15 cellular contexts compared by ENCODE assay signal in the genomic region with DNA sequence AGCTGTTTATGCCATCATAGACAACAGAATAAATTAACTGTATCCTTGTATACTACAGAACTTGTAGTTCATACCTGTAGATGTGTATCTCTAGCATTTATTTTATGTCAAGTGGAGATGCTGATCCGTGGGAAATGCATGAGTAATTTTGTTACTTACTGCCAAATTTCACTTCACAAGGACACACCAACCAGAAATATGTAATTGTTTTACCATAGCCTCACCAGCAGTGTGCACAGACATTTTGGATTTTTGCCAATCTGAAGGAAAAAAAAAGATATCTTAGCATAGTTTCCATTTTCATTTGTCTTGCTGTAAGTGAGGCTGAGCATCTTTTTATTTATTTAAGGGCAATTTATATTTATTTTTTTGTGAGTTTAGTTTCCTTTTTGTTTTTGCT.
A peak's percentile ranks its signal among the peaks of the same experiment; 100 is the strongest.
DNase-seq lines count a peak whose midpoint lies in the region; ATAC-seq, FAIRE-seq and TF ChIP-seq lines count a peak whose summit lies in the region.
"Had no signal": no experiment of that assay in that cellular context is flagged by ENCODE, and none has a peak within 500 bp of the region (broad histone marks: within the 10 kb centered on the region; RNA-seq: fewer than 3 reads in every experiment).

No MANE protein-coding gene starts in this region.

- TF ChIP-seq CTCF in PC-9 (conservative IDR thresholded peaks at IDR 0.05): no peak
- no peak for TF ChIP-seq CTCF in fibroblast of mammary gland (conservative IDR thresholded peaks at IDR 0.05; ENCODE audit: control insufficient read depth, insufficient read depth, low read depth, low read length)

- peaks cover 17% of the 10 kb centered on the region for H3F3A ChIP-seq in PC-9 (ENCODE audit: insufficient read depth, low read depth)

- H3K27ac ChIP-seq in PC-9: peak overlapping the region; percentile 33
- H3K27ac ChIP-seq: gastrocnemius medialis had no signal

- peaks cover 32% of the 10 kb centered on the region for H3K9me3 ChIP-seq in PC-9 (ENCODE audit: insufficient read depth, low read depth)

- no peak overlapping the region for H3K4me2 ChIP-seq in PC-9

- peaks cover 14% of the 10 kb centered on the region for H3K4me1 ChIP-seq in PC-9 (replicated peaks; ENCODE audit: insufficient read depth)
- H3K4me1 ChIP-seq: gastrocnemius medialis had no signal

- 0 out of 2 replicates have a peak, but pooled peaks cover 13% of the 10 kb centered on the region for H3K36me3 ChIP-seq in PC-9 (ENCODE audit: low read depth)
- H3K36me3 ChIP-seq: gastrocnemius medialis had no signal

- H2AFZ ChIP-seq in PC-9: no peak overlapping the region

- DNase-seq in A172 (ENCODE audit: low spot score) (peak; percentile 49), H54 (ENCODE audit: insufficient read length, low spot score) (no peak), PC-9 (peak in 1 of 2 experiments; percentile 74), fibroblast of mammary gland (ENCODE audit: low read depth) (peak; percentile 83)
- no peak for DNase-seq in activated effector memory CD4-positive, alpha-beta T cell treated with anti-CD3 and anti-CD28 coated beads, Interleukin-2, amount 50 U/mL, for 16 hours
- DNase-seq: activated CD4-positive, CD25-positive, alpha-beta regulatory T cell; activated CD8-positive, alpha-beta memory T cell treated with anti-CD3 and anti-CD28 coated beads, Interleukin-2, amount 50 U/mL, for 4 hours; activated naive CD8-positive, alpha-beta T cell treated with anti-CD3 and anti-CD28 coated beads, Interleukin-2, amount 10 ng/mL, durations not matched to agents 7 days and 5 days; gastrocnemius medialis; Kasumi-1; NCI-H2107; posterior cingulate gyrus had no signal

- no peaks in the 10 kb centered on the region for H3K27me3 ChIP-seq in PC-9 (ENCODE audit: insufficient read depth, low read depth)
- H3K27me3 ChIP-seq: gastrocnemius medialis had no signal

- no peak for TF ChIP-seq POLR2A in H54 (IDR thresholded peaks at IDR 0.05; ENCODE audit: low read depth, low read length)

- intact Hi-C loops in PC-9 (cut with micrococcal nuclease; ENCODE audit: unreplicated experiment): no loop called here

- H4K20me1 ChIP-seq in PC-9 (ENCODE audit: insufficient read depth): no peaks in the 10 kb centered on the region

- POLR2A ChIA-PET in PC-9 (lab: Charles Lee; ENCODE audit: unreplicated experiment): no interaction called here

- H3K4me3 ChIP-seq in PC-9 (no peak overlapping the region), fibroblast of mammary gland (ENCODE audit: control insufficient read depth, low read depth, low read length) (no peak overlapping the region)
- H3K4me3 ChIP-seq: gastrocnemius medialis had no signal

- H3K9me2 ChIP-seq in PC-9 (ENCODE audit: insufficient read depth): no peaks in the 10 kb centered on the region

- ATAC-seq in GM18502 (IDR thresholded peaks at IDR 0.05; ENCODE audit: poor library complexity, unreplicated experiment): no peak
- no peak for ATAC-seq in GM21737 (IDR thresholded peaks at IDR 0.05; ENCODE audit: unreplicated experiment)
- ATAC-seq in HG03342 (IDR thresholded peaks at IDR 0.05; ENCODE audit: unreplicated experiment): no peak
- ATAC-seq: gastrocnemius medialis had no signal

- FAIRE-seq in H54 (lab: Jason Lieb, UNC): peak; percentile 67

- peaks cover 4% of the 10 kb centered on the region for H3K79me2 ChIP-seq in PC-9 (ENCODE audit: low read depth)

- CTCF ChIA-PET in PC-9 (lab: Charles Lee): no interaction called here

- BruUV-seq in PC-9 (replicated peaks; lab: Mats Ljungman, UMichigan): no TSS peak

Comparison
In these comparisons a context has a peak if more than half of its experiments do, and no peak if none do; other contexts are left out.
1. DNase-seq: peak in A172 (single experiment) and fibroblast of mammary gland (single experiment); none in H54 (single experiment) and activated effector memory CD4-positive, alpha-beta T cell treated with anti-CD3 and anti-CD28 coated beads, Interleukin-2, amount 50 U/mL, for 16 hours (single experiment).